ENCODE assay signal across 21 cellular contexts in the genomic region with DNA sequence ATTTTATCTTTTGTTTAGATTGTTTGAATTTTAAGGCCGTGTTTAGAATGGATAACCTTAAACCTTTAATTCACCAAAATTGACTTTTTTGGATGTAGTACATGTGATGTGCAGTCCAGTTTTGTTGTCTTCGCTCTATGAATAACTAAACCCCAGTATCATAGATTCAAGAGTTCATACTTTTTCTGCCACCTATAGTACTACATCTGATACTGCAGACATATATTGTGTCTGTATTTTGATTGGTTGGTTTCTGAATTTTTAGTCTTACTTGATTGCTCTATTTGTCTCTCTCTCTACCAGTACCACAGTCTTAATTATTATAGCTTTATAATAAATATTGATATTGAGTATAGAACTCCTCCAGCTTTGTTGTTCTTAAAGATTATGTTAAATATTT.
A peak's percentile ranks its signal among the peaks of the same experiment; 100 is the strongest.
DNase-seq lines count a peak whose midpoint lies in the region; ATAC-seq, FAIRE-seq and TF ChIP-seq lines count a peak whose summit lies in the region.
"Had no signal": no experiment of that assay in that cellular context is flagged by ENCODE, and none has a peak within 500 bp of the region (broad histone marks: within the 10 kb centered on the region; RNA-seq: fewer than 3 reads in every experiment).

No MANE protein-coding gene starts in this region.

- no peaks in the 10 kb centered on the region for H3K4me1 ChIP-seq in effector memory CD4-positive, alpha-beta T cell (ENCODE audit: control insufficient read depth, insufficient read depth, low read length, poor library complexity, severe bottlenecking)
- H3K4me1 ChIP-seq: esophagus muscularis mucosa, left lung had no signal

- H3K36me3 ChIP-seq in effector memory CD4-positive, alpha-beta T cell (ENCODE audit: control insufficient read depth, insufficient read depth, low read length): peaks cover 34% of the 10 kb centered on the region

- H3K27ac ChIP-seq in effector memory CD4-positive, alpha-beta T cell (ENCODE audit: insufficient read depth, low read length, poor library complexity, severe bottlenecking): no peak overlapping the region
- H3K27ac ChIP-seq: esophagus muscularis mucosa, left lung had no signal

- DNase-seq in RCC 7860 (ENCODE audit: low spot score) (peak; percentile 7), hepatic stellate cell (ENCODE audit: low spot score) (peak; percentile 1), GM13977 (ENCODE audit: low spot score) (no peak)
- DNase-seq in effector memory CD4-positive, alpha-beta T cell: no peak
- DNase-seq: activated CD4-positive, alpha-beta T cell treated with anti-CD3 and anti-CD28 coated beads, Interleukin-2, amount 50 U/mL, for 1 hour; COR-L47; GDM1; glutamatergic neuron; left lung; NCI-H1436; NCI-H774; stimulated activated CD4-positive, alpha-beta T cell treated with anti-CD3 and anti-CD28 coated beads, Interleukin-4, amount 100 ng/mL, for 24 hours; T-cell had no signal

- no peak for TF ChIP-seq CTCF in GM13977 (IDR thresholded peaks at IDR 0.05; ENCODE audit: extremely low read depth, insufficient read depth, missing control alignments)

- no peak overlapping the region for H3K4me3 ChIP-seq in effector memory CD4-positive, alpha-beta T cell (ENCODE audit: insufficient read depth, low read depth, low read length, poor library complexity, severe bottlenecking)
- H3K4me3 ChIP-seq: esophagus muscularis mucosa, left lung, smooth muscle cell had no signal

- ATAC-seq in HG03159 (IDR thresholded peaks at IDR 0.05; ENCODE audit: unreplicated experiment) (peak; percentile 52), HG02852 (IDR thresholded peaks at IDR 0.05; ENCODE audit: unreplicated experiment) (no peak), HG03039 (IDR thresholded peaks at IDR 0.05; ENCODE audit: unreplicated experiment) (no peak)
- ATAC-seq: left lung, Panc1, T-cell had no signal

- in situ Hi-C loops in GM13977 (cut with MboI; ENCODE audit: low pct_unique_long_range_greater_than_20kb, low sequenced_read_pairs, unreplicated experiment): no loop called here

- H3K27me3 ChIP-seq in effector memory CD4-positive, alpha-beta T cell (replicated peaks; ENCODE audit: control insufficient read depth, insufficient read depth, low read length, poor library complexity, severe bottlenecking): no peaks in the 10 kb centered on the region
- H3K27me3 ChIP-seq: esophagus muscularis mucosa, left lung had no signal

- no peaks in the 10 kb centered on the region for H3K9me3 ChIP-seq in effector memory CD4-positive, alpha-beta T cell (ENCODE audit: control insufficient read depth, low read length)
- H3K9me3 ChIP-seq: esophagus muscularis mucosa, left lung had no signal

- FAIRE-seq in G401.6 (lab: Jason Lieb, UNC): peak; percentile 27
- no peak for FAIRE-seq in RCC 7860 (lab: Jason Lieb, UNC)
- FAIRE-seq: GM12891 had no signal

Comparison
In these comparisons a context has a peak if more than half of its experiments do, and no peak if none do; other contexts are left out.
1. DNase-seq: peak in RCC 7860 (single experiment) and hepatic stellate cell (single experiment); none in effector memory CD4-positive, alpha-beta T cell (0 of 3) and GM13977 (single experiment).